Comparison of ENCODE assay signal across 23 cellular contexts in the genomic region with DNA sequence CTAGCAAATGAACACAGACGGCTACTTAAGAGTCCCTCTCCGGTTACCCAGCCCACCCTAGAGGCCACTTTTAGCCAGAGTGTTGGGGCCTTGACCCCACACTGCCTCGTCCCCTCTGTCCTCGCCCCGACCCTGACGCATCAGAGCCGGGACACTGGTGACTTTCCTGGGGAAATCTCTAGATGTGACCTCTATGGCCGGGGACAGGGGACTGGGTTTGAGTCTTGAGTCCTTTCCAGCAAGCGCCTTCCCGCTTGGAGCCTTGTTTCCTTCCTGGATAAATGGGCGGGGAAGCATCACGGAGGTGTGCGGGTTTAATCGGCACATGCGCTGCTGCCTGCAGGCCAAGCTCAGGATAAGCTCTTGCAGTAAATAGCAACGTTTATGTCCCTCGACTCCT. TPM values are rescaled to one million over a fixed set of nuclear protein-coding genes. Genes with fewer than 3 reads are reported as not detected.
DNase-seq lines count a peak whose midpoint lies in the region; ATAC-seq, FAIRE-seq and TF ChIP-seq lines count a peak whose summit lies in the region.
"Had no signal": no experiment of that assay in that cellular context is flagged by ENCODE, and none has a peak within 500 bp of the region (broad histone marks: within the 10 kb centered on the region; RNA-seq: fewer than 3 reads in every experiment).

No MANE protein-coding gene starts in this region.

- no peaks in the 10 kb centered on the region for H3K79me1 ChIP-seq in H1 (ENCODE audit: low read depth, low read length)

- H3K18ac ChIP-seq in H1 (ENCODE audit: extremely low read depth, low read length), result no peak overlapping the region

- H3K4me3 ChIP-seq in GM23338 (no peak overlapping the region), H1 (ENCODE audit: extremely low read depth in 1 of 4, insufficient read depth in 2 of 4, low read depth in 3 of 4, low read length in 4 of 4) (no peak overlapping the region), spleen (no peak overlapping the region), Caco-2 (ENCODE audit: low read depth, low read length) (no peak overlapping the region)
- H3K4me3 ChIP-seq: A549, BLaER1 had no signal

- H3K9me3 ChIP-seq in H1 (ENCODE audit: insufficient read depth in 2 of 2, low read depth in 1 of 2, low read length in 1 of 2) (no peaks in the 10 kb centered on the region), spleen (peaks cover 0 to 38% (median 26%) of the 10 kb centered on the region in 8 donors), Caco-2 (no peaks in the 10 kb centered on the region)
- H3K9me3 ChIP-seq: A549 had no signal

- H3K56ac ChIP-seq in H1 (replicated peaks; ENCODE audit: insufficient read length, low read depth, low read length), result no peak overlapping the region

- H3K27ac Mint-ChIP-seq in GM23338, result no peak overlapping the region
- no peak overlapping the region for H3K27ac Mint-ChIP-seq in Caco-2 (ENCODE audit: unreplicated experiment)
- H3K27ac Mint-ChIP-seq: CD14-positive monocyte; CD4-positive, alpha-beta memory T cell; CD4-positive, CD25-positive, alpha-beta regulatory T cell; CD8-positive, alpha-beta memory T cell had no signal

- TF ChIP-seq CTCF in GM23338 (conservative IDR thresholded peaks at IDR 0.05; ENCODE audit: low read depth in 2 of 2) (no peak), H1 (IDR thresholded peaks at IDR 0.05; ENCODE audit: control extremely low read depth in 1 of 3, insufficient read depth in 1 of 3, low read depth in 1 of 3, low read length in 3 of 3) (no peak), spleen (IDR thresholded peaks at IDR 0.05 in 8 of 11, conservative IDR thresholded peaks at IDR 0.05 in 3 of 11) (no peak), Caco-2 (IDR thresholded peaks at IDR 0.05; ENCODE audit: insufficient read depth in 1 of 2, low read depth in 1 of 2, low read length in 1 of 2, severe bottlenecking in 1 of 2, unreplicated experiment in 1 of 2) (no peak)

- H3K27ac ChIP-seq in GM23338 (ENCODE audit: low read depth), result no peak overlapping the region
- no peak overlapping the region for H3K27ac ChIP-seq in H1 (ENCODE audit: low read depth, low read length)
- H3K27ac ChIP-seq in spleen, result no peak overlapping the region
- H3K27ac ChIP-seq: 22Rv1, A549, BLaER1 had no signal

- TF ChIP-seq RAD21 in H1 (IDR thresholded peaks at IDR 0.05 in 1 of 2, conservative IDR thresholded peaks at IDR 0.05 in 1 of 2; ENCODE audit: low read depth in 2 of 2, low read length in 2 of 2), result no peak

- H3K4ac ChIP-seq in H1 (replicated peaks; ENCODE audit: insufficient read length, low read depth, low read length), result no peak overlapping the region

- peaks cover 2% of the 10 kb centered on the region; the same call in 1 of the 2 replicates for H3K23me2 ChIP-seq in H1 (ENCODE audit: low read depth, low read length)

- H3K36me3 Mint-ChIP-seq in GM23338 (ENCODE audit: low read depth), result no peaks in the 10 kb centered on the region
- H3K36me3 Mint-ChIP-seq in Caco-2 (ENCODE audit: insufficient read depth, unreplicated experiment), result no peaks in the 10 kb centered on the region
- H3K36me3 Mint-ChIP-seq: CD14-positive monocyte; CD4-positive, alpha-beta memory T cell; CD4-positive, CD25-positive, alpha-beta regulatory T cell; CD8-positive, alpha-beta memory T cell had no signal

- intact Hi-C loops in spleen (cut with DNase I; ENCODE audit: low total_unique reads), result no loop called here
- intact Hi-C loops in Caco-2 (cut with micrococcal nuclease; ENCODE audit: unreplicated experiment), result no loop called here

- no peaks in the 10 kb centered on the region for H3K36me3 ChIP-seq in GM23338 (ENCODE audit: insufficient read depth)
- no peaks in the 10 kb centered on the region for H3K36me3 ChIP-seq in H1 (ENCODE audit: control insufficient read depth in 2 of 4, insufficient read depth in 4 of 4, low read length in 3 of 4)
- no peaks in the 10 kb centered on the region for H3K36me3 ChIP-seq in spleen
- H3K36me3 ChIP-seq in Caco-2 (ENCODE audit: control insufficient read depth, insufficient read depth, low read length), result no peaks in the 10 kb centered on the region
- H3K36me3 ChIP-seq: BE2C, BLaER1 had no signal

- H3F3A ChIP-seq in GM23338 (replicated peaks; ENCODE audit: low read depth), result no peaks in the 10 kb centered on the region

- H3K9ac ChIP-seq in H1 (replicated peaks in 1 of 4; ENCODE audit: extremely low read depth in 1 of 4, low read depth in 3 of 4, low read length in 3 of 4), result no peak overlapping the region
- H3K9ac ChIP-seq: BLaER1 had no signal

- H3K27me3 Mint-ChIP-seq in GM23338 (ENCODE audit: insufficient read depth, low read depth, poor library complexity) (peaks cover 2% of the 10 kb centered on the region), Caco-2 (ENCODE audit: insufficient read depth, unreplicated experiment) (no peaks in the 10 kb centered on the region)
- H3K27me3 Mint-ChIP-seq: CD4-positive, CD25-positive, alpha-beta regulatory T cell had no signal

- no peak overlapping the region for H2BK12ac ChIP-seq in H1 (ENCODE audit: low read depth, low read length)

- no peaks in the 10 kb centered on the region for H3K79me2 ChIP-seq in GM23338 (replicated peaks; ENCODE audit: insufficient read depth)
- H3K79me2 ChIP-seq in H1 (ENCODE audit: control insufficient read depth in 1 of 2, insufficient read depth in 2 of 2, low read length in 2 of 2), result no peaks in the 10 kb centered on the region

- H2AFZ ChIP-seq in GM23338 (peak overlapping the region; percentile 69), H1 (ENCODE audit: low read length) (no peak overlapping the region)

- H2BK15ac ChIP-seq in H1 (ENCODE audit: low read length), result no peak overlapping the region

- DNase-seq in GM23338 (ENCODE audit: low spot score), result peak; percentile 28
- DNase-seq in H1 (ENCODE audit: low read depth in 1 of 2, low spot score in 2 of 2), result no peak
- DNase-seq in spleen, result peak; percentile 72
- DNase-seq in GM12891 (ENCODE audit: insufficient read length, low spot score), result no peak
- no peak for DNase-seq in Caco-2
- DNase-seq: BE2C; C1 segment of cervical spinal cord; Calu3; CD4-positive, alpha-beta memory T cell; CD4-positive, CD25-positive, alpha-beta regulatory T cell; CD8-positive, alpha-beta memory T cell; COR-L47; DMS79 treated with DMSO at 0.1 percent for 48 hours; GF-D8 had no signal

- no peak for TF ChIP-seq EP300 in H1 (IDR thresholded peaks at IDR 0.05; ENCODE audit: borderline replicate concordance in 1 of 2, low read depth in 2 of 2, low read length in 2 of 2)

- no peak overlapping the region for H4K5ac ChIP-seq in H1 (ENCODE audit: insufficient read length, low read depth, low read length)

- H3K4me1 ChIP-seq in GM23338 (ENCODE audit: insufficient read depth) (no peaks in the 10 kb centered on the region), H1 (replicated peaks in 1 of 4; ENCODE audit: control insufficient read depth in 3 of 4, insufficient read depth in 4 of 4, low read length in 3 of 4) (no peaks in the 10 kb centered on the region), spleen (no peaks in the 10 kb centered on the region), Caco-2 (no peaks in the 10 kb centered on the region)
- H3K4me1 ChIP-seq: A549, BE2C had no signal

- no peak for FAIRE-seq in H1 (lab: Jason Lieb, UNC)
- FAIRE-seq in GM12891 (lab: Jason Lieb, UNC), result no peak
- FAIRE-seq: A549, D721Med, G401.6, GM12892, GM18507 had no signal

- H3K4me1 Mint-ChIP-seq in GM23338 (no peaks in the 10 kb centered on the region), Caco-2 (ENCODE audit: low read depth, unreplicated experiment) (no peaks in the 10 kb centered on the region)
- H3K4me1 Mint-ChIP-seq: CD14-positive monocyte; CD4-positive, alpha-beta memory T cell; CD4-positive, CD25-positive, alpha-beta regulatory T cell; CD8-positive, alpha-beta memory T cell had no signal

- H3K27me3 ChIP-seq in GM23338 (ENCODE audit: insufficient read depth), result no peaks in the 10 kb centered on the region
- no peaks in the 10 kb centered on the region for H3K27me3 ChIP-seq in H1 (replicated peaks in 1 of 4; ENCODE audit: control insufficient read depth in 3 of 4, extremely low read depth in 1 of 4, insufficient read depth in 3 of 4, low read length in 3 of 4)
- H3K27me3 ChIP-seq in spleen (replicated peaks in 1 of 7), result no peaks in the 10 kb centered on the region
- no peaks in the 10 kb centered on the region for H3K27me3 ChIP-seq in Caco-2 (replicated peaks; ENCODE audit: control insufficient read depth, insufficient read depth, low read length)
- H3K27me3 ChIP-seq: BE2C, BLaER1 had no signal

- no peak overlapping the region for H3K4me2 ChIP-seq in GM23338
- H3K4me2 ChIP-seq in H1 (ENCODE audit: insufficient read depth in 1 of 2, low read depth in 2 of 2, low read length in 2 of 2), result no peak overlapping the region
- H3K4me2 ChIP-seq: A549, BLaER1 had no signal

- no peak; the same call in 2 of the 3 replicates for ATAC-seq in GM23338

- CTCF ChIA-PET in H1 (lab: Charles Lee; ENCODE audit: partially characterized antibody) (interaction anchor here (1.0 to 1.3 kb wide), 2 partner anchors 12 to 184 kb away, joined by 3 to 4 read pairs; no protein-coding TSS in a partner anchor), Caco-2 (lab: Charles Lee) (no interaction called here)

- no peak overlapping the region for H2AK5ac ChIP-seq in H1 (ENCODE audit: low read depth, low read length)

- H2BK20ac ChIP-seq in H1 (ENCODE audit: low read length), result no peak overlapping the region

- no peak overlapping the region for H2BK5ac ChIP-seq in H1 (ENCODE audit: low read depth, low read length)

- no peak overlapping the region for H3K23ac ChIP-seq in H1 (ENCODE audit: insufficient read length)

- H3K9me3 Mint-ChIP-seq in GM23338 (no peaks in the 10 kb centered on the region), Caco-2 (ENCODE audit: unreplicated experiment) (no peaks in the 10 kb centered on the region)

- BruUV-seq in Caco-2 (replicated peaks; lab: Mats Ljungman, UMichigan), result no TSS peak

- H3K9me2 ChIP-seq in GM23338 (ENCODE audit: insufficient read depth), result no peaks in the 10 kb centered on the region

- H3K4me3 Mint-ChIP-seq in GM23338 (no peak overlapping the region), Caco-2 (ENCODE audit: unreplicated experiment) (no peak overlapping the region)
- H3K4me3 Mint-ChIP-seq: CD14-positive monocyte; CD4-positive, alpha-beta memory T cell; CD4-positive, CD25-positive, alpha-beta regulatory T cell; CD8-positive, alpha-beta memory T cell had no signal

- POLR2A ChIA-PET in H1 (lab: Charles Lee; ENCODE audit: partially characterized antibody) (no interaction called here), Caco-2 (lab: Charles Lee) (no interaction called here)

- peak overlapping the region; percentile 79 for H4K8ac ChIP-seq in H1 (ENCODE audit: extremely low read depth, insufficient read depth, low read length)

- TF ChIP-seq POLR2A in H1 (IDR thresholded peaks at IDR 0.05; ENCODE audit: control extremely low read depth in 1 of 2, low read depth in 2 of 2, low read length in 2 of 2) (no peak), spleen (IDR thresholded peaks at IDR 0.05) (no peak), GM12891 (IDR thresholded peaks at IDR 0.05; ENCODE audit: low read depth, low read length) (no peak)

- H3K14ac ChIP-seq in H1 (ENCODE audit: insufficient read length), result no peak overlapping the region

- H2BK120ac ChIP-seq in H1 (replicated peaks; ENCODE audit: low read depth, low read length), result no peak overlapping the region

- H4K91ac ChIP-seq in H1 (replicated peaks; ENCODE audit: insufficient read length, low read length), result no peak overlapping the region

- 86% methylated on average over 17 of the region's 17 CpGs; no CpG with 5 or more reads in 1 of the 2 experiments for WGBS in H1 (ENCODE audit: extremely low coverage in 1 of 2, insufficient coverage in 1 of 2, insufficient read length in 1 of 2, insufficient replicate concordance in 2 of 2, low coverage in 1 of 2, low lambda C conversion rate in 2 of 2, missing lambda C conversion rate in 1 of 2), 2 experiments
- WGBS in spleen, 5 donors, result 71 to 81% (median 74%) methylated on average over 17 of the region's 17 CpGs

- H4K20me1 ChIP-seq in GM23338 (replicated peaks; ENCODE audit: insufficient read depth) (no peaks in the 10 kb centered on the region), H1 (replicated peaks in 1 of 2; ENCODE audit: control insufficient read depth in 1 of 2, insufficient read depth in 2 of 2, low read length in 2 of 2) (no peaks in the 10 kb centered on the region)
- H4K20me1 ChIP-seq: BLaER1 had no signal

RNA-seq across cellular contexts. Expression of a gene that starts 40.7 kb away (rescaled TPM):
- total RNA-seq in GM23338 (2014; rRNA removed; shearing (Covaris generic)), result 24.1 and 29.9 TPM in 2 replicates
- polyA plus RNA-seq in GM23338 (2016; fragmentation: Nextera tagmentation; extraction: Ambion mirVana) (8.1 and 8.2 TPM in 2 replicates), H1 (2011; rRNA removed) (19.2 and 25.6 TPM in 2 replicates), spleen (1 to 10 TPM; 2.2 to 6.0 (median 2.9) TPM)
- total RNA-seq in H1 (2021; fragmentation: NEBNext Ultra II Directional; extraction: Animal tissue kit (Norgen Biotek cat#: 25700)), result 14.0 and 18.4 TPM in 2 replicates
- polyA plus RNA-seq in H1 (2011; cell fraction: cytosol; rRNA removed), result 20.5 TPM
- 24.0 TPM for polyA plus RNA-seq in H1 (2011; cell fraction: nucleus; rRNA removed)
- 7.9 to 14.3 TPM (median 12.6 TPM) in 4 replicates for polyA plus RNA-seq in H1 (2012, experiment 1 of 2)
- polyA plus RNA-seq in H1 (2012, experiment 2 of 2), result 10.4 TPM
- 18.2 TPM for polyA plus RNA-seq in H1 (2013, experiment 1 of 2)
- polyA plus RNA-seq in H1 (2013, experiment 2 of 2), result 21.0 TPM
- 16.4 TPM in 2 replicates for polyA minus RNA-seq in H1 (2011; rRNA and poly(A)+ RNA removed)
- polyA minus RNA-seq in H1 (2011; cell fraction: cytosol; rRNA and poly(A)+ RNA removed), result 13.8 TPM
- 17.6 TPM for polyA minus RNA-seq in H1 (2011; cell fraction: nucleus; rRNA and poly(A)+ RNA removed)
- total RNA-seq in spleen (10 to 100 TPM in 5 of 7 donors, 1 to 10 TPM in 2; 3.6 to 64.6 (median 25.6) TPM), Caco-2 (2022) (not detected in 2 replicates)
- 0.05 TPM for polyA plus RNA-seq in GM12891 (2012; ENCODE audit: low read depth, missing spikeins)
- total RNA-seq: A172; Calu3; CD4-positive, alpha-beta memory T cell; CD4-positive, CD25-positive, alpha-beta regulatory T cell; CD8-positive, alpha-beta memory T cell had no signal
- polyA plus RNA-seq: A549; CD14-positive monocyte; CD4-positive, alpha-beta memory T cell; CD4-positive, CD25-positive, alpha-beta regulatory T cell had no signal

Comparison
In these comparisons a context has a peak if more than half of its experiments do, and no peak if none do; other contexts are left out.
1. DNase-seq: peak in GM23338 (single experiment) and spleen (single experiment); none in H1 (0 of 2), GM12891 (single experiment) and Caco-2 (0 of 2).